ENCODE assay signal across 2 cellular contexts in the genomic region with DNA sequence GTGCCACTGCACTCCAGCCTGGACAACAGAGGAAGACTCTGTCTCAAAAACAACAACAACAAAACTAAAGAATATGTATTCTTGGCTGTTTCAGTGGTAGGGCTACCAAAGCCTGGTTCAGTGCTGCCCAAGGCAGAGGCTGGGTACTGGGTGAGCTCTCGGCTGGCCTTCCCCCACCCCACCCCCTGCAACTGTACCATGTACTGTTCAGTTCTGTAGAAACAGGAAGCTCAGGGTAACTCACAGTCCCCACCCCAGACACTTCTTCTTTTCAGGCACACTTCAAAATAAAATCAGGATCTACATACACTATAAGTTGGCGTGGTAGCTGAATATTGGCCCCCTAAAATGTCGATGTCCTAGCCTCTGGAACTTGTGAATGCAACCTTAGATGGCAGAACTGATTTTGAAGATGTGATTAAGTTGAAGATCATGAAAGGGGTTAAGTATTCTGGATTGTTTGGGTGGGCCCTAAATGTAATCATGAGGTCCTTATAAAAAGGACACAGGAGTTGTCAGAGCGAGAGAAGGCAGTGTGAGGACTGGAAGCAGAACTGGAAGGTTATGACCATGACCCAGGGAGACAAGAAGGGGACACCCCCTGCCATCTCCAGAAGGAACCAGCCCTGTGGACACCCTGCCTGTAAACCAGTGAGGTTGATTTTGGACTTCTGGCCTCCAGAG.
TF ChIP-seq lines count a peak whose summit lies in the region.

No MANE protein-coding gene starts in this region.

TF ChIP-seq in GM12878, 131 proteins besides CTCF, POLR2A, EP300 and RAD21:
- TF ChIP-seq NR2C2 (IDR thresholded peaks at IDR 0.05; ENCODE audit: borderline replicate concordance, control insufficient read depth, insufficient read length, low read depth) = no peak
- peak; percentile 24; the same call in 1 of the 2 replicates for TF ChIP-seq SPI1 (IDR thresholded peaks at IDR 0.05; ENCODE audit: borderline replicate concordance, insufficient read depth, low read depth, low read length)
- TF ChIP-seq, protein P1, sequence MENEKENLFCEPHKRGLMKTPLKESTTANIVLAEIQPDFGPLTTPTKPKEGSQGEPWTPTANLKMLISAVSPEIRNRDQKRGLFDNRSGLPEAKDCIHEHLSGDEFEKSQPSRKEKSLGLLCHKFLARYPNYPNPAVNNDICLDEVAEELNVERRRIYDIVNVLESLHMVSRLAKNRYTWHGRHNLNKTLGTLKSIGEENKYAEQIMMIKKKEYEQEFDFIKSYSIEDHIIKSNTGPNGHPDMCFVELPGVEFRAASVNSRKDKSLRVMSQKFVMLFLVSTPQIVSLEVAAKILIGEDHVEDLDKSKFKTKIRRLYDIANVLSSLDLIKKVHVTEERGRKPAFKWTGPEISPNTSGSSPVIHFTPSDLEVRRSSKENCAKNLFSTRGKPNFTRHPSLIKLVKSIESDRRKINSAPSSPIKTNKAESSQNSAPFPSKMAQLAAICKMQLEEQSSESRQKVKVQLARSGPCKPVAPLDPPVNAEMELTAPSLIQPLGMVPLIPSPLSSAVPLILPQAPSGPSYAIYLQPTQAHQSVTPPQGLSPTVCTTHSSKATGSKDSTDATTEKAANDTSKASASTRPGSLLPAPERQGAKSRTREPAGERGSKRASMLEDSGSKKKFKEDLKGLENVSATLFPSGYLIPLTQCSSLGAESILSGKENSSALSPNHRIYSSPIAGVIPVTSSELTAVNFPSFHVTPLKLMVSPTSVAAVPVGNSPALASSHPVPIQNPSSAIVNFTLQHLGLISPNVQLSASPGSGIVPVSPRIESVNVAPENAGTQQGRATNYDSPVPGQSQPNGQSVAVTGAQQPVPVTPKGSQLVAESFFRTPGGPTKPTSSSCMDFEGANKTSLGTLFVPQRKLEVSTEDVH (IDR thresholded peaks at IDR 0.05; ENCODE audit: low read depth, partially characterized antibody) = no peak
- TF ChIP-seq RBBP5 (conservative IDR thresholded peaks at IDR 0.05) = no peak

TF ChIP-seq in GM23338, 12 proteins besides CTCF, POLR2A, EP300 and RAD21:
- TF ChIP-seq POLR2AphosphoS5 (IDR thresholded peaks at IDR 0.05; ENCODE audit: low read depth) (no peak), EZH2 (IDR thresholded peaks at IDR 0.05; ENCODE audit: low read depth, unreplicated experiment) (no peak), JUNB (IDR thresholded peaks at IDR 0.05; ENCODE audit: unreplicated experiment) (no peak), STAT1 (IDR thresholded peaks at IDR 0.05; ENCODE audit: unreplicated experiment) (no peak), CREB1 (CRISPR knock-in tag; IDR thresholded peaks at IDR 0.05; ENCODE audit: low read depth) (no peak), ZNF114 (CRISPR knock-in tag; IDR thresholded peaks at IDR 0.05) (no peak), ZNF331 (CRISPR knock-in tag; IDR thresholded peaks at IDR 0.05; ENCODE audit: low read depth) (no peak), EZH2phosphoT487 (IDR thresholded peaks at IDR 0.05; ENCODE audit: unreplicated experiment) (no peak), NANOG (IDR thresholded peaks at IDR 0.05; ENCODE audit: borderline replicate concordance) (no peak)
- TF ChIP-seq, protein P2, sequence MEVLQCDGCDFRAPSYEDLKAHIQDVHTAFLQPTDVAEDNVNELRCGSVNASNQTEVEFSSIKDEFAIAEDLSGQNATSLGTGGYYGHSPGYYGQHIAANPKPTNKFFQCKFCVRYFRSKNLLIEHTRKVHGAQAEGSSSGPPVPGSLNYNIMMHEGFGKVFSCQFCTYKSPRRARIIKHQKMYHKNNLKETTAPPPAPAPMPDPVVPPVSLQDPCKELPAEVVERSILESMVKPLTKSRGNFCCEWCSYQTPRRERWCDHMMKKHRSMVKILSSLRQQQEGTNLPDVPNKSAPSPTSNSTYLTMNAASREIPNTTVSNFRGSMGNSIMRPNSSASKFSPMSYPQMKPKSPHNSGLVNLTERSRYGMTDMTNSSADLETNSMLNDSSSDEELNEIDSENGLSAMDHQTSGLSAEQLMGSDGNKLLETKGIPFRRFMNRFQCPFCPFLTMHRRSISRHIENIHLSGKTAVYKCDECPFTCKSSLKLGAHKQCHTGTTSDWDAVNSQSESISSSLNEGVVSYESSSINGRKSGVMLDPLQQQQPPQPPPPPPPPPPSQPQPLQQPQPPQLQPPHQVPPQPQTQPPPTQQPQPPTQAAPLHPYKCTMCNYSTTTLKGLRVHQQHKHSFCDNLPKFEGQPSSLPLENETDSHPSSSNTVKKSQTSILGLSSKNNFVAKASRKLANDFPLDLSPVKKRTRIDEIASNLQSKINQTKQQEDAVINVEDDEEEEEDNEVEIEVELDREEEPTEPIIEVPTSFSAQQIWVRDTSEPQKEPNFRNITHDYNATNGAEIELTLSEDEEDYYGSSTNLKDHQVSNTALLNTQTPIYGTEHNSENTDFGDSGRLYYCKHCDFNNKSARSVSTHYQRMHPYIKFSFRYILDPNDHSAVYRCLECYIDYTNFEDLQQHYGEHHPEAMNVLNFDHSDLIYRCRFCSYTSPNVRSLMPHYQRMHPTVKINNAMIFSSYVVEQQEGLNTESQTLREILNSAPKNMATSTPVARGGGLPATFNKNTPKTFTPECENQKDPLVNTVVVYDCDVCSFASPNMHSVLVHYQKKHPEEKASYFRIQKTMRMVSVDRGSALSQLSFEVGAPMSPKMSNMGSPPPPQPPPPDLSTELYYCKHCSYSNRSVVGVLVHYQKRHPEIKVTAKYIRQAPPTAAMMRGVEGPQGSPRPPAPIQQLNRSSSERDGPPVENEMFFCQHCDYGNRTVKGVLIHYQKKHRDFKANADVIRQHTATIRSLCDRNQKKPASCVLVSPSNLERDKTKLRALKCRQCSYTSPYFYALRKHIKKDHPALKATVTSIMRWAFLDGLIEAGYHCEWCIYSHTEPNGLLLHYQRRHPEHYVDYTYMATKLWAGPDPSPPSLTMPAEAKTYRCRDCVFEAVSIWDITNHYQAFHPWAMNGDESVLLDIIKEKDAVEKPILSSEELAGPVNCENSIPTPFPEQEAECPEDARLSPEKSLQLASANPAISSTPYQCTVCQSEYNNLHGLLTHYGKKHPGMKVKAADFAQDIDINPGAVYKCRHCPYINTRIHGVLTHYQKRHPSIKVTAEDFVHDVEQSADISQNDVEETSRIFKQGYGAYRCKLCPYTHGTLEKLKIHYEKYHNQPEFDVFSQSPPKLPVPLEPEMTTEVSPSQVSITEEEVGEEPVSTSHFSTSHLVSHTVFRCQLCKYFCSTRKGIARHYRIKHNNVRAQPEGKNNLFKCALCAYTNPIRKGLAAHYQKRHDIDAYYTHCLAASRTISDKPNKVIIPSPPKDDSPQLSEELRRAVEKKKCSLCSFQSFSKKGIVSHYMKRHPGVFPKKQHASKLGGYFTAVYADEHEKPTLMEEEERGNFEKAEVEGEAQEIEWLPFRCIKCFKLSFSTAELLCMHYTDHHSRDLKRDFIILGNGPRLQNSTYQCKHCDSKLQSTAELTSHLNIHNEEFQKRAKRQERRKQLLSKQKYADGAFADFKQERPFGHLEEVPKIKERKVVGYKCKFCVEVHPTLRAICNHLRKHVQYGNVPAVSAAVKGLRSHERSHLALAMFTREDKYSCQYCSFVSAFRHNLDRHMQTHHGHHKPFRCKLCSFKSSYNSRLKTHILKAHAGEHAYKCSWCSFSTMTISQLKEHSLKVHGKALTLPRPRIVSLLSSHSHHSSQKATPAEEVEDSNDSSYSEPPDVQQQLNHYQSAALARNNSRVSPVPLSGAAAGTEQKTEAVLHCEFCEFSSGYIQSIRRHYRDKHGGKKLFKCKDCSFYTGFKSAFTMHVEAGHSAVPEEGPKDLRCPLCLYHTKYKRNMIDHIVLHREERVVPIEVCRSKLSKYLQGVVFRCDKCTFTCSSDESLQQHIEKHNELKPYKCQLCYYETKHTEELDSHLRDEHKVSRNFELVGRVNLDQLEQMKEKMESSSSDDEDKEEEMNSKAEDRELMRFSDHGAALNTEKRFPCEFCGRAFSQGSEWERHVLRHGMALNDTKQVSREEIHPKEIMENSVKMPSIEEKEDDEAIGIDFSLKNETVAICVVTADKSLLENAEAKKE (CRISPR knock-in tag; IDR thresholded peaks at IDR 0.05) = no peak
- TF ChIP-seq, protein P3, sequence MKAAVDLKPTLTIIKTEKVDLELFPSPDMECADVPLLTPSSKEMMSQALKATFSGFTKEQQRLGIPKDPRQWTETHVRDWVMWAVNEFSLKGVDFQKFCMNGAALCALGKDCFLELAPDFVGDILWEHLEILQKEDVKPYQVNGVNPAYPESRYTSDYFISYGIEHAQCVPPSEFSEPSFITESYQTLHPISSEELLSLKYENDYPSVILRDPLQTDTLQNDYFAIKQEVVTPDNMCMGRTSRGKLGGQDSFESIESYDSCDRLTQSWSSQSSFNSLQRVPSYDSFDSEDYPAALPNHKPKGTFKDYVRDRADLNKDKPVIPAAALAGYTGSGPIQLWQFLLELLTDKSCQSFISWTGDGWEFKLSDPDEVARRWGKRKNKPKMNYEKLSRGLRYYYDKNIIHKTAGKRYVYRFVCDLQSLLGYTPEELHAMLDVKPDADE (IDR thresholded peaks at IDR 0.05) = no peak
- TF ChIP-seq, protein P4, sequence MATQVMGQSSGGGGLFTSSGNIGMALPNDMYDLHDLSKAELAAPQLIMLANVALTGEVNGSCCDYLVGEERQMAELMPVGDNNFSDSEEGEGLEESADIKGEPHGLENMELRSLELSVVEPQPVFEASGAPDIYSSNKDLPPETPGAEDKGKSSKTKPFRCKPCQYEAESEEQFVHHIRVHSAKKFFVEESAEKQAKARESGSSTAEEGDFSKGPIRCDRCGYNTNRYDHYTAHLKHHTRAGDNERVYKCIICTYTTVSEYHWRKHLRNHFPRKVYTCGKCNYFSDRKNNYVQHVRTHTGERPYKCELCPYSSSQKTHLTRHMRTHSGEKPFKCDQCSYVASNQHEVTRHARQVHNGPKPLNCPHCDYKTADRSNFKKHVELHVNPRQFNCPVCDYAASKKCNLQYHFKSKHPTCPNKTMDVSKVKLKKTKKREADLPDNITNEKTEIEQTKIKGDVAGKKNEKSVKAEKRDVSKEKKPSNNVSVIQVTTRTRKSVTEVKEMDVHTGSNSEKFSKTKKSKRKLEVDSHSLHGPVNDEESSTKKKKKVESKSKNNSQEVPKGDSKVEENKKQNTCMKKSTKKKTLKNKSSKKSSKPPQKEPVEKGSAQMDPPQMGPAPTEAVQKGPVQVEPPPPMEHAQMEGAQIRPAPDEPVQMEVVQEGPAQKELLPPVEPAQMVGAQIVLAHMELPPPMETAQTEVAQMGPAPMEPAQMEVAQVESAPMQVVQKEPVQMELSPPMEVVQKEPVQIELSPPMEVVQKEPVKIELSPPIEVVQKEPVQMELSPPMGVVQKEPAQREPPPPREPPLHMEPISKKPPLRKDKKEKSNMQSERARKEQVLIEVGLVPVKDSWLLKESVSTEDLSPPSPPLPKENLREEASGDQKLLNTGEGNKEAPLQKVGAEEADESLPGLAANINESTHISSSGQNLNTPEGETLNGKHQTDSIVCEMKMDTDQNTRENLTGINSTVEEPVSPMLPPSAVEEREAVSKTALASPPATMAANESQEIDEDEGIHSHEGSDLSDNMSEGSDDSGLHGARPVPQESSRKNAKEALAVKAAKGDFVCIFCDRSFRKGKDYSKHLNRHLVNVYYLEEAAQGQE (IDR thresholded peaks at IDR 0.05; ENCODE audit: unreplicated experiment) = no peak
